Comparison of ENCODE assay signal across 16 cellular contexts in genomic region chr17:75861927-75862317, GRCh38. TPM values are rescaled to one million over a fixed set of nuclear protein-coding genes. Genes with fewer than 3 reads are reported as not detected.
A peak's percentile ranks its signal among the peaks of the same experiment; 100 is the strongest.
DNase-seq lines count a peak whose midpoint lies in the region; ATAC-seq and TF ChIP-seq lines count a peak whose summit lies in the region.
"Had no signal": no experiment of that assay in that cellular context is flagged by ENCODE, and none has a peak within 500 bp of the region (broad histone marks: within the 10 kb centered on the region; RNA-seq: fewer than 3 reads in every experiment).

No MANE protein-coding gene starts in this region.

- peak overlapping the region; percentile 60 for H3K27ac ChIP-seq in muscle layer of duodenum (ENCODE audit: low read length)
- peak overlapping the region; percentile 61 to 75 for H3K27ac ChIP-seq in uterus
- H3K27ac ChIP-seq: cardiac muscle cell, lower lobe of right lung, tibial nerve had no signal

- no peak overlapping the region for H3K4me3 Mint-ChIP-seq in activated naive CD4-positive, alpha-beta T cell treated with anti-CD3 and anti-CD28 coated beads, Interleukin-2, amount 50 U/mL, for 24 hours
- no peak overlapping the region for H3K4me3 Mint-ChIP-seq in activated T-helper 2 cell treated with anti-CD3 and anti-CD28 coated beads, Interferon-gamma antibody, Interleukin-2, Interleukin-4, amounts not matched to agents 10 μg/mL and 5 μg/mL and 100 μg/mL, durations not matched to agents 14 hours and 24 hours and 36 hours (ENCODE audit: low read depth)
- no peak overlapping the region for H3K4me3 Mint-ChIP-seq in natural killer cell
- H3K4me3 Mint-ChIP-seq: activated CD4-positive, alpha-beta T cell treated with anti-CD3 and anti-CD28 coated beads for 36 hours; activated naive CD8-positive, alpha-beta T cell had no signal

- DNase-seq in activated naive CD4-positive, alpha-beta T cell (lab: John Stamatoyannopoulos, UW) = no peak
- no peak for DNase-seq in activated T-helper 2 cell treated with anti-CD3 and anti-CD28 coated beads, Interferon-gamma antibody, Interleukin-2, Interleukin-4, amounts not matched to agents 10 μg/mL and 5 μg/mL and 100 μg/mL, durations not matched to agents 14 hours and 24 hours and 36 hours (ENCODE audit: low spot score)
- peak in 1 of 2 donors; percentile 67 for DNase-seq in uterus
- no peak for DNase-seq in natural killer cell
- no peak for DNase-seq in activated T-cell treated with anti-CD3 and anti-CD28 coated beads, Interleukin-2, amount 50 U/mL, for 1 hour
- DNase-seq: T1000 had no signal

- peaks cover 31% of the 10 kb centered on the region for H3K4me1 Mint-ChIP-seq in activated naive CD4-positive, alpha-beta T cell treated with anti-CD3 and anti-CD28 coated beads, Interleukin-2, amount 50 U/mL, for 24 hours
- peaks cover 29% of the 10 kb centered on the region for H3K4me1 Mint-ChIP-seq in activated T-helper 2 cell treated with anti-CD3 and anti-CD28 coated beads, Interferon-gamma antibody, Interleukin-2, Interleukin-4, amounts not matched to agents 10 μg/mL and 5 μg/mL and 100 μg/mL, durations not matched to agents 14 hours and 24 hours and 36 hours (ENCODE audit: low read depth)
- peaks cover 16 to 33% of the 10 kb centered on the region in 2 donors for H3K4me1 Mint-ChIP-seq in natural killer cell

- no peak for ATAC-seq in natural killer cell
- ATAC-seq in GM19455 (IDR thresholded peaks at IDR 0.05; ENCODE audit: unreplicated experiment) = no peak

- TF ChIP-seq POLR2A in uterus (IDR thresholded peaks at IDR 0.05) = peak; percentile 13 to 16

- TF ChIP-seq CTCF in uterus (IDR thresholded peaks at IDR 0.05) (no peak), natural killer cell (IDR thresholded peaks at IDR 0.05) (no peak)

- H3K27me3 Mint-ChIP-seq in activated naive CD4-positive, alpha-beta T cell treated with anti-CD3 and anti-CD28 coated beads, Interleukin-2, amount 50 U/mL, for 24 hours = no peaks in the 10 kb centered on the region
- no peaks in the 10 kb centered on the region for H3K27me3 Mint-ChIP-seq in activated T-helper 2 cell treated with anti-CD3 and anti-CD28 coated beads, Interferon-gamma antibody, Interleukin-2, Interleukin-4, amounts not matched to agents 10 μg/mL and 5 μg/mL and 100 μg/mL, durations not matched to agents 14 hours and 24 hours and 36 hours (ENCODE audit: low read depth)
- no peaks in the 10 kb centered on the region for H3K27me3 Mint-ChIP-seq in natural killer cell (ENCODE audit: low read depth in 2 of 2)
- H3K27me3 Mint-ChIP-seq: activated CD4-positive, alpha-beta T cell treated with anti-CD3 and anti-CD28 coated beads for 36 hours; activated naive CD8-positive, alpha-beta T cell; effector memory CD8-positive, alpha-beta T cell had no signal

- no peaks in the 10 kb centered on the region for H3K9me3 Mint-ChIP-seq in activated naive CD4-positive, alpha-beta T cell treated with anti-CD3 and anti-CD28 coated beads, Interleukin-2, amount 50 U/mL, for 24 hours
- no peaks in the 10 kb centered on the region for H3K9me3 Mint-ChIP-seq in activated T-helper 2 cell treated with anti-CD3 and anti-CD28 coated beads, Interferon-gamma antibody, Interleukin-2, Interleukin-4, amounts not matched to agents 10 μg/mL and 5 μg/mL and 100 μg/mL, durations not matched to agents 14 hours and 24 hours and 36 hours
- no peaks in the 10 kb centered on the region for H3K9me3 Mint-ChIP-seq in natural killer cell
- H3K9me3 Mint-ChIP-seq: effector memory CD8-positive, alpha-beta T cell had no signal

- H3K4me3 ChIP-seq in muscle layer of duodenum (ENCODE audit: low read depth in 1 of 2, low read length in 2 of 2) (no peak overlapping the region), uterus (no peak overlapping the region)
- H3K4me3 ChIP-seq: cardiac muscle cell, lower lobe of right lung, tibial nerve had no signal

- H3K9me3 ChIP-seq in muscle layer of duodenum (ENCODE audit: control insufficient read depth in 1 of 2, low read length in 2 of 2) (no peaks in the 10 kb centered on the region), uterus (no peaks in the 10 kb centered on the region)
- H3K9me3 ChIP-seq: Caco-2, lower lobe of right lung, tibial nerve had no signal

- peaks cover 0 to 14% of the 10 kb centered on the region in 2 donors for H3K4me1 ChIP-seq in muscle layer of duodenum (ENCODE audit: control insufficient read depth in 1 of 2, insufficient read depth in 2 of 2, low read length in 2 of 2)
- no peaks in the 10 kb centered on the region for H3K4me1 ChIP-seq in uterus
- H3K4me1 ChIP-seq: Caco-2 had no signal

- H3K27me3 ChIP-seq in muscle layer of duodenum (ENCODE audit: low read depth, low read length) = no peaks in the 10 kb centered on the region
- H3K27me3 ChIP-seq in uterus = no peaks in the 10 kb centered on the region
- H3K27me3 ChIP-seq: cardiac muscle cell, tibial nerve had no signal

- no peaks in the 10 kb centered on the region for H3K36me3 Mint-ChIP-seq in activated naive CD4-positive, alpha-beta T cell treated with anti-CD3 and anti-CD28 coated beads, Interleukin-2, amount 50 U/mL, for 24 hours
- no peaks in the 10 kb centered on the region for H3K36me3 Mint-ChIP-seq in activated T-helper 2 cell treated with anti-CD3 and anti-CD28 coated beads, Interferon-gamma antibody, Interleukin-2, Interleukin-4, amounts not matched to agents 10 μg/mL and 5 μg/mL and 100 μg/mL, durations not matched to agents 14 hours and 24 hours and 36 hours (ENCODE audit: low read depth)
- H3K36me3 Mint-ChIP-seq in natural killer cell = no peaks in the 10 kb centered on the region
- H3K36me3 Mint-ChIP-seq: activated naive CD8-positive, alpha-beta T cell had no signal

- H3K36me3 ChIP-seq in muscle layer of duodenum (ENCODE audit: control insufficient read depth in 1 of 2, insufficient read depth in 2 of 2, low read length in 2 of 2) = no peaks in the 10 kb centered on the region
- no peaks in the 10 kb centered on the region for H3K36me3 ChIP-seq in uterus
- H3K36me3 ChIP-seq: cardiac muscle cell, lower lobe of right lung, tibial nerve had no signal

- intact Hi-C loops in activated T-helper 2 cell treated with anti-CD3 and anti-CD28 coated beads, Interferon-gamma antibody, Interleukin-2, Interleukin-4, amounts not matched to agents 10 μg/mL and 5 μg/mL and 100 μg/mL, durations not matched to agents 14 hours and 24 hours and 36 hours (cut with micrococcal nuclease) = no loop called here
- intact Hi-C loops in uterus (cut with DNase I; ENCODE audit: low total_unique reads) = no loop called here
- intact Hi-C loops in natural killer cell (cut with micrococcal nuclease) = no loop called here

- H3K27ac Mint-ChIP-seq in activated naive CD4-positive, alpha-beta T cell treated with anti-CD3 and anti-CD28 coated beads, Interleukin-2, amount 50 U/mL, for 24 hours = peak overlapping the region; percentile 10
- H3K27ac Mint-ChIP-seq in activated T-helper 2 cell treated with anti-CD3 and anti-CD28 coated beads, Interferon-gamma antibody, Interleukin-2, Interleukin-4, amounts not matched to agents 10 μg/mL and 5 μg/mL and 100 μg/mL, durations not matched to agents 14 hours and 24 hours and 36 hours = peak overlapping the region; percentile 51
- no peak overlapping the region for H3K27ac Mint-ChIP-seq in natural killer cell
- H3K27ac Mint-ChIP-seq: activated CD4-positive, alpha-beta T cell treated with anti-CD3 and anti-CD28 coated beads for 36 hours; activated naive CD8-positive, alpha-beta T cell had no signal

RNA-seq across cellular contexts. Expression of gene WBP2, which starts 6.8 kb away (rescaled TPM):
- total RNA-seq in activated T-helper 2 cell treated with anti-CD3 and anti-CD28 coated beads, Interferon-gamma antibody, Interleukin-2, Interleukin-4, amounts not matched to agents 10 μg/mL and 5 μg/mL and 100 μg/mL, durations not matched to agents 14 hours and 24 hours and 36 hours = 79.3 and 80.7 TPM in 2 replicates
- total RNA-seq in uterus (100 to 1,000 TPM in 1 of 4 donors, 10 to 100 TPM in 3; 19.7 to 115 (median 34.5) TPM), natural killer cell (100 to 1,000 TPM in 1 of 3 donors, 10 to 100 TPM in 2; 81.1 to 106 (median 95.2) TPM)

RNA-seq across cellular contexts. Expression of gene TRIM47, which starts 16.5 kb away (rescaled TPM):
- total RNA-seq in activated T-helper 2 cell treated with anti-CD3 and anti-CD28 coated beads, Interferon-gamma antibody, Interleukin-2, Interleukin-4, amounts not matched to agents 10 μg/mL and 5 μg/mL and 100 μg/mL, durations not matched to agents 14 hours and 24 hours and 36 hours = 22.5 and 24.5 TPM in 2 replicates
- total RNA-seq in uterus = 10 to 100 TPM in 3 of 4 donors, 1 to 10 TPM in 1; 6.8 to 70.1 (median 19.0) TPM
- 1 to 10 TPM; 1.2 to 2.5 (median 2.0) TPM for total RNA-seq in natural killer cell

RNA-seq across cellular contexts. Expression of gene UNC13D, which starts 17.7 kb away (rescaled TPM):
- total RNA-seq in activated T-helper 2 cell treated with anti-CD3 and anti-CD28 coated beads, Interferon-gamma antibody, Interleukin-2, Interleukin-4, amounts not matched to agents 10 μg/mL and 5 μg/mL and 100 μg/mL, durations not matched to agents 14 hours and 24 hours and 36 hours = 165 and 175 TPM in 2 replicates
- total RNA-seq in uterus (10 to 100 TPM in 2 of 4 donors, 1 to 10 TPM in 2; 1.2 to 32.7 (median 11.8) TPM), natural killer cell (100 to 1,000 TPM; 269 to 279 (median 277) TPM)

RNA-seq across cellular contexts. Expression of gene TRIM65, which starts 34.8 kb away (rescaled TPM):
- 42.8 and 45.6 TPM in 2 replicates for total RNA-seq in activated T-helper 2 cell treated with anti-CD3 and anti-CD28 coated beads, Interferon-gamma antibody, Interleukin-2, Interleukin-4, amounts not matched to agents 10 μg/mL and 5 μg/mL and 100 μg/mL, durations not matched to agents 14 hours and 24 hours and 36 hours
- total RNA-seq in uterus (10 to 100 TPM; 20.0 to 36.9 (median 30.1) TPM), natural killer cell (10 to 100 TPM; 19.2 to 26.9 (median 22.5) TPM)

RNA-seq across cellular contexts. Expression of gene MRPL38, which starts 42.8 kb away (rescaled TPM):
- total RNA-seq in activated T-helper 2 cell treated with anti-CD3 and anti-CD28 coated beads, Interferon-gamma antibody, Interleukin-2, Interleukin-4, amounts not matched to agents 10 μg/mL and 5 μg/mL and 100 μg/mL, durations not matched to agents 14 hours and 24 hours and 36 hours = 127 and 139 TPM in 2 replicates
- 10 to 100 TPM; 32.3 to 99.8 (median 47.8) TPM for total RNA-seq in uterus
- 100 to 1,000 TPM in 1 of 3 donors, 10 to 100 TPM in 2; 68.6 to 110 (median 96.7) TPM for total RNA-seq in natural killer cell

Comparison
In these comparisons a context has a peak if more than half of its experiments do, and no peak if none do; other contexts are left out.
1. H3K27ac Mint-ChIP-seq: peak in activated naive CD4-positive, alpha-beta T cell treated with anti-CD3 and anti-CD28 coated beads, Interleukin-2, amount 50 U/mL, for 24 hours (single experiment) and activated T-helper 2 cell treated with anti-CD3 and anti-CD28 coated beads, Interferon-gamma antibody, Interleukin-2, Interleukin-4, amounts not matched to agents 10 μg/mL and 5 μg/mL and 100 μg/mL, durations not matched to agents 14 hours and 24 hours and 36 hours (single experiment); none in natural killer cell (0 of 2).